1 cellular context compared by ENCODE assay signal in genomic region chr16:89335803-89336485, GRCh38.
TF ChIP-seq lines count a peak whose summit lies in the region.

No MANE protein-coding gene starts in this region.

TF ChIP-seq in WTC11, 78 proteins besides CTCF, POLR2A, EP300 and RAD21 (continued from another document):
- no peak for TF ChIP-seq ZNF512 (CRISPR knock-in tag; IDR thresholded peaks at IDR 0.05; ENCODE audit: borderline replicate concordance)
- TF ChIP-seq, protein P1, sequence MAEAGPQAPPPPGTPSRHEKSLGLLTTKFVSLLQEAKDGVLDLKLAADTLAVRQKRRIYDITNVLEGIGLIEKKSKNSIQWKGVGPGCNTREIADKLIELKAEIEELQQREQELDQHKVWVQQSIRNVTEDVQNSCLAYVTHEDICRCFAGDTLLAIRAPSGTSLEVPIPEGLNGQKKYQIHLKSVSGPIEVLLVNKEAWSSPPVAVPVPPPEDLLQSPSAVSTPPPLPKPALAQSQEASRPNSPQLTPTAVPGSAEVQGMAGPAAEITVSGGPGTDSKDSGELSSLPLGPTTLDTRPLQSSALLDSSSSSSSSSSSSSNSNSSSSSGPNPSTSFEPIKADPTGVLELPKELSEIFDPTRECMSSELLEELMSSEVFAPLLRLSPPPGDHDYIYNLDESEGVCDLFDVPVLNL (CRISPR knock-in tag; IDR thresholded peaks at IDR 0.05; ENCODE audit: borderline replicate concordance, low read depth), result no peak
- TF ChIP-seq AR (CRISPR knock-in tag; IDR thresholded peaks at IDR 0.05), result no peak
- TF ChIP-seq ZNF219 (CRISPR knock-in tag; IDR thresholded peaks at IDR 0.05; ENCODE audit: borderline replicate concordance), result no peak
- no peak for TF ChIP-seq OVOL2 (CRISPR knock-in tag; IDR thresholded peaks at IDR 0.05; ENCODE audit: borderline replicate concordance)
- TF ChIP-seq, protein P2, sequence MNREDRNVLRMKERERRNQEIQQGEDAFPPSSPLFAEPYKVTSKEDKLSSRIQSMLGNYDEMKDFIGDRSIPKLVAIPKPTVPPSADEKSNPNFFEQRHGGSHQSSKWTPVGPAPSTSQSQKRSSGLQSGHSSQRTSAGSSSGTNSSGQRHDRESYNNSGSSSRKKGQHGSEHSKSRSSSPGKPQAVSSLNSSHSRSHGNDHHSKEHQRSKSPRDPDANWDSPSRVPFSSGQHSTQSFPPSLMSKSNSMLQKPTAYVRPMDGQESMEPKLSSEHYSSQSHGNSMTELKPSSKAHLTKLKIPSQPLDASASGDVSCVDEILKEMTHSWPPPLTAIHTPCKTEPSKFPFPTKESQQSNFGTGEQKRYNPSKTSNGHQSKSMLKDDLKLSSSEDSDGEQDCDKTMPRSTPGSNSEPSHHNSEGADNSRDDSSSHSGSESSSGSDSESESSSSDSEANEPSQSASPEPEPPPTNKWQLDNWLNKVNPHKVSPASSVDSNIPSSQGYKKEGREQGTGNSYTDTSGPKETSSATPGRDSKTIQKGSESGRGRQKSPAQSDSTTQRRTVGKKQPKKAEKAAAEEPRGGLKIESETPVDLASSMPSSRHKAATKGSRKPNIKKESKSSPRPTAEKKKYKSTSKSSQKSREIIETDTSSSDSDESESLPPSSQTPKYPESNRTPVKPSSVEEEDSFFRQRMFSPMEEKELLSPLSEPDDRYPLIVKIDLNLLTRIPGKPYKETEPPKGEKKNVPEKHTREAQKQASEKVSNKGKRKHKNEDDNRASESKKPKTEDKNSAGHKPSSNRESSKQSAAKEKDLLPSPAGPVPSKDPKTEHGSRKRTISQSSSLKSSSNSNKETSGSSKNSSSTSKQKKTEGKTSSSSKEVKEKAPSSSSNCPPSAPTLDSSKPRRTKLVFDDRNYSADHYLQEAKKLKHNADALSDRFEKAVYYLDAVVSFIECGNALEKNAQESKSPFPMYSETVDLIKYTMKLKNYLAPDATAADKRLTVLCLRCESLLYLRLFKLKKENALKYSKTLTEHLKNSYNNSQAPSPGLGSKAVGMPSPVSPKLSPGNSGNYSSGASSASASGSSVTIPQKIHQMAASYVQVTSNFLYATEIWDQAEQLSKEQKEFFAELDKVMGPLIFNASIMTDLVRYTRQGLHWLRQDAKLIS (CRISPR knock-in tag; IDR thresholded peaks at IDR 0.05; ENCODE audit: borderline replicate concordance), result no peak
- TF ChIP-seq, protein P3, sequence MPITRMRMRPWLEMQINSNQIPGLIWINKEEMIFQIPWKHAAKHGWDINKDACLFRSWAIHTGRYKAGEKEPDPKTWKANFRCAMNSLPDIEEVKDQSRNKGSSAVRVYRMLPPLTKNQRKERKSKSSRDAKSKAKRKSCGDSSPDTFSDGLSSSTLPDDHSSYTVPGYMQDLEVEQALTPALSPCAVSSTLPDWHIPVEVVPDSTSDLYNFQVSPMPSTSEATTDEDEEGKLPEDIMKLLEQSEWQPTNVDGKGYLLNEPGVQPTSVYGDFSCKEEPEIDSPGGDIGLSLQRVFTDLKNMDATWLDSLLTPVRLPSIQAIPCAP (CRISPR knock-in tag; IDR thresholded peaks at IDR 0.05), result no peak
- TF ChIP-seq, protein P4, sequence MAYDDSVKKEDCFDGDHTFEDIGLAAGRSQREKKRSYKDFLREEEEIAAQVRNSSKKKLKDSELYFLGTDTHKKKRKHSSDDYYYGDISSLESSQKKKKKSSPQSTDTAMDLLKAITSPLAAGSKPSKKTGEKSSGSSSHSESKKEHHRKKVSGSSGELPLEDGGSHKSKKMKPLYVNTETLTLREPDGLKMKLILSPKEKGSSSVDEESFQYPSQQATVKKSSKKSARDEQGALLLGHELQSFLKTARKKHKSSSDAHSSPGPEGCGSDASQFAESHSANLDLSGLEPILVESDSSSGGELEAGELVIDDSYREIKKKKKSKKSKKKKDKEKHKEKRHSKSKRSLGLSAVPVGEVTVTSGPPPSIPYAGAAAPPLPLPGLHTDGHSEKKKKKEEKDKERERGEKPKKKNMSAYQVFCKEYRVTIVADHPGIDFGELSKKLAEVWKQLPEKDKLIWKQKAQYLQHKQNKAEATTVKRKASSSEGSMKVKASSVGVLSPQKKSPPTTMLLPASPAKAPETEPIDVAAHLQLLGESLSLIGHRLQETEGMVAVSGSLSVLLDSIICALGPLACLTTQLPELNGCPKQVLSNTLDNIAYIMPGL (CRISPR knock-in tag; IDR thresholded peaks at IDR 0.05), result no peak
- TF ChIP-seq NFATC4 (CRISPR knock-in tag; IDR thresholded peaks at IDR 0.05), result no peak
- TF ChIP-seq SP1 (CRISPR knock-in tag; conservative IDR thresholded peaks at IDR 0.05), result no peak
- TF ChIP-seq, protein P5, sequence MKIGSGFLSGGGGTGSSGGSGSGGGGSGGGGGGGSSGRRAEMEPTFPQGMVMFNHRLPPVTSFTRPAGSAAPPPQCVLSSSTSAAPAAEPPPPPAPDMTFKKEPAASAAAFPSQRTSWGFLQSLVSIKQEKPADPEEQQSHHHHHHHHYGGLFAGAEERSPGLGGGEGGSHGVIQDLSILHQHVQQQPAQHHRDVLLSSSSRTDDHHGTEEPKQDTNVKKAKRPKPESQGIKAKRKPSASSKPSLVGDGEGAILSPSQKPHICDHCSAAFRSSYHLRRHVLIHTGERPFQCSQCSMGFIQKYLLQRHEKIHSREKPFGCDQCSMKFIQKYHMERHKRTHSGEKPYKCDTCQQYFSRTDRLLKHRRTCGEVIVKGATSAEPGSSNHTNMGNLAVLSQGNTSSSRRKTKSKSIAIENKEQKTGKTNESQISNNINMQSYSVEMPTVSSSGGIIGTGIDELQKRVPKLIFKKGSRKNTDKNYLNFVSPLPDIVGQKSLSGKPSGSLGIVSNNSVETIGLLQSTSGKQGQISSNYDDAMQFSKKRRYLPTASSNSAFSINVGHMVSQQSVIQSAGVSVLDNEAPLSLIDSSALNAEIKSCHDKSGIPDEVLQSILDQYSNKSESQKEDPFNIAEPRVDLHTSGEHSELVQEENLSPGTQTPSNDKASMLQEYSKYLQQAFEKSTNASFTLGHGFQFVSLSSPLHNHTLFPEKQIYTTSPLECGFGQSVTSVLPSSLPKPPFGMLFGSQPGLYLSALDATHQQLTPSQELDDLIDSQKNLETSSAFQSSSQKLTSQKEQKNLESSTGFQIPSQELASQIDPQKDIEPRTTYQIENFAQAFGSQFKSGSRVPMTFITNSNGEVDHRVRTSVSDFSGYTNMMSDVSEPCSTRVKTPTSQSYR (CRISPR knock-in tag; IDR thresholded peaks at IDR 0.05), result no peak
- TF ChIP-seq RELA (CRISPR knock-in tag; IDR thresholded peaks at IDR 0.05; ENCODE audit: borderline replicate concordance), result no peak
- TF ChIP-seq ZNF416 (CRISPR knock-in tag; IDR thresholded peaks at IDR 0.05), result no peak
